In genomic region chr3:4722103-4722502, GRCh38 we compare ENCODE assay signal across 8 cellular contexts.
DNase-seq lines count a peak whose midpoint lies in the region; TF ChIP-seq lines count a peak whose summit lies in the region.

No MANE protein-coding gene starts in this region.

- peak; percentile 66 for TF ChIP-seq CTCF in HFFc6 (IDR thresholded peaks at IDR 0.05)

- H3K27me3 Mint-ChIP-seq in HFFc6 (ENCODE audit: insufficient read depth), result no peaks in the 10 kb centered on the region; the same call in 1 of the 2 replicates

- H3K4me3 Mint-ChIP-seq in HFFc6, result peak overlapping the region; percentile 46; the same call in 1 of the 2 replicates

- H3K36me3 Mint-ChIP-seq in HFFc6 (ENCODE audit: low read depth), result no peaks in the 10 kb centered on the region

- no peaks in the 10 kb centered on the region for H3K9me3 Mint-ChIP-seq in HFFc6

- peaks cover 84% of the 10 kb centered on the region for H3K4me1 Mint-ChIP-seq in HFFc6 (ENCODE audit: low read depth)

- peak; percentile 37 for DNase-seq in DMS53 (lab: John Stamatoyannopoulos, UW)
- no peak for DNase-seq in DMS53 treated with DMSO at 0.1 percent for 48 hours (lab: John Stamatoyannopoulos, UW; ENCODE audit: unreplicated experiment)
- peak; percentile 74 for DNase-seq in HFFc6
- DNase-seq in NCI-H82 treated with DMSO at 0.1 percent for 48 hours (lab: John Stamatoyannopoulos, UW; ENCODE audit: unreplicated experiment), result peak; percentile 73
- DNase-seq in astrocyte of the hippocampus (ENCODE audit: low read depth, low spot score), result peak; percentile 85
- peak; percentile 72 for DNase-seq in islet precursor cell
- DNase-seq in superior temporal gyrus (ENCODE audit: extremely low spot score), result peak; percentile 65
- DNase-seq in cortex of kidney (lab: John Stamatoyannopoulos, UW), result no peak

- H3K27ac Mint-ChIP-seq in HFFc6, result peak overlapping the region; percentile 84

Comparison
In these comparisons a context has a peak if more than half of its experiments do, and no peak if none do; other contexts are left out.
1. DNase-seq: peak in DMS53 (single experiment), HFFc6 (single experiment), NCI-H82 treated with DMSO at 0.1 percent for 48 hours (single experiment), astrocyte of the hippocampus (single experiment), islet precursor cell (single experiment) and superior temporal gyrus (single experiment); none in DMS53 treated with DMSO at 0.1 percent for 48 hours (single experiment) and cortex of kidney (single experiment).